Comparison of ENCODE assay signal across 26 cellular contexts in the genomic region with DNA sequence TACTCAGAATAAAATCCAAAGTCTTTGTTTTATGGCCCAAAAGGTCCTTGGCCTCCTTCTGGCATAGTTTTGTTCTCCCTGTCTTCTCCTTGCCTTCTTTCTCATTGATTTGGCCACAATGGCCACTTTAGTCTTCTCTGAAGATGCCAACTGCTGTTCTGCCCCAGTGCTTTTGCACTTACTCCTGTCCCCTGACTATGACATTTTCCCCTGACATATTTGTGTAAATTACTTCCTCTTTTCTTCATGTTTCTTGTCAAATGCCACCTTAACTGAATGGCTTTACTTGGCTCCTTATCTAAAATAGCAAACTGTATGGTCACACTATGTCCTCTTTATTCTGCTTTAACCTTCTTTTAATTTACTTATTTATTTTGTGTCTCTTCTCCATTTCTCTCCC.
"Had no signal": no experiment of that assay in that cellular context is flagged by ENCODE, and none has a peak within 500 bp of the region (broad histone marks: within the 10 kb centered on the region; RNA-seq: fewer than 3 reads in every experiment).

No MANE protein-coding gene starts in this region.

- DNase-seq: activated B cell treated with CpG ODN at 0.5 μM for 24 hours; activated CD4-positive, alpha-beta T cell treated with anti-CD3 and anti-CD28 coated beads for 1 hour; activated CD4-positive, alpha-beta T cell treated with anti-CD3 and anti-CD28 coated beads, Interleukin-2, amount 10 ng/mL, durations not matched to agents 24 days and 14 days; activated CD4-positive, alpha-beta T cell treated with anti-CD3 and anti-CD28 coated beads, Interleukin-2, amount 50 U/mL, for 48 hours; activated CD8-positive, alpha-beta memory T cell treated with anti-CD3 and anti-CD28 coated beads for 24 hours; activated effector memory CD4-positive, alpha-beta T cell treated with anti-CD3 and anti-CD28 coated beads, Interleukin-2, amount 50 U/mL, for 16 hours; activated naive CD4-positive, alpha-beta T cell treated with Interleukin-2 at 50 U/mL for 16 hours; activated naive CD8-positive, alpha-beta T cell treated with anti-CD3 and anti-CD28 coated beads, Interleukin-2, amount 50 U/mL, for 24 hours; activated T-cell treated with anti-CD3 and anti-CD28 coated beads, Interleukin-2, amount 50 U/mL, for 4 hours; amniotic stem cell; body of pancreas; Karpas-422; MM.1S; NCI-H1092 treated with DMSO at 0.1 percent for 48 hours; NCI-H1417 treated with DMSO at 0.1 percent for 48 hours; NCI-H1694; NCI-H2029 treated with DMSO at 0.1 percent for 48 hours; NCI-H345; NCI-H510A treated with DMSO at 0.1 percent for 48 hours; NCI-H69; RPMI8226; T-cell; T-helper 2 cell; T1000 had no signal

- H3K9me3 ChIP-seq: ascending aorta, body of pancreas had no signal

- H3K36me3 ChIP-seq: ascending aorta had no signal

- H3K27ac ChIP-seq: ascending aorta, body of pancreas, SK-N-MC had no signal

- H3K27me3 ChIP-seq: ascending aorta, body of pancreas had no signal

- H3K4me1 ChIP-seq: ascending aorta, body of pancreas had no signal

- H3K4me3 ChIP-seq: ascending aorta, body of pancreas, SK-N-MC had no signal
